Comparison of ENCODE assay signal across 1 cellular context in the genomic region with DNA sequence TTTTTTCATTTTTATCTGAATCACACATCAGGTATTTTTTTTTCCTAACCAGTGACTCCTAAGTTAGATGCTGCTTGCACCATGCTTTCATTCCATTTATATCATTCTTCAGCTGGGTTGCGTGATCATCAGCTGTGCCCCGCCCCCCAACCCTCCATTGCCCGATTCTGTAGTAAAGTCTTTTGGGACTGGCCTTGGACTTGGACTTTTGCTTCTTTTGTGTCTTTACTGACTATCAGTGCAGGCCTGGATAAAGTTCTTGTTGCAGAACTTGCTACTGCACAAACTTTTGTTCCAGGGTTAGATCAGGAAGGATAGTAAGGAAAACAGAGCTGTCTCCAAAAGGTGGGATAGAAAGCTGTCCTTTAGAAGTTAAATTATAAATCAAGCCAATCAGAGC.
TF ChIP-seq lines count a peak whose summit lies in the region.

No MANE protein-coding gene starts in this region.

TF ChIP-seq in K562, 482 proteins besides CTCF, POLR2A, EP300 and RAD21:
- no peak for TF ChIP-seq ZBTB7A (IDR thresholded peaks at IDR 0.05; ENCODE audit: borderline replicate concordance, control insufficient read depth, low read depth, low read length)
- TF ChIP-seq, protein P1, sequence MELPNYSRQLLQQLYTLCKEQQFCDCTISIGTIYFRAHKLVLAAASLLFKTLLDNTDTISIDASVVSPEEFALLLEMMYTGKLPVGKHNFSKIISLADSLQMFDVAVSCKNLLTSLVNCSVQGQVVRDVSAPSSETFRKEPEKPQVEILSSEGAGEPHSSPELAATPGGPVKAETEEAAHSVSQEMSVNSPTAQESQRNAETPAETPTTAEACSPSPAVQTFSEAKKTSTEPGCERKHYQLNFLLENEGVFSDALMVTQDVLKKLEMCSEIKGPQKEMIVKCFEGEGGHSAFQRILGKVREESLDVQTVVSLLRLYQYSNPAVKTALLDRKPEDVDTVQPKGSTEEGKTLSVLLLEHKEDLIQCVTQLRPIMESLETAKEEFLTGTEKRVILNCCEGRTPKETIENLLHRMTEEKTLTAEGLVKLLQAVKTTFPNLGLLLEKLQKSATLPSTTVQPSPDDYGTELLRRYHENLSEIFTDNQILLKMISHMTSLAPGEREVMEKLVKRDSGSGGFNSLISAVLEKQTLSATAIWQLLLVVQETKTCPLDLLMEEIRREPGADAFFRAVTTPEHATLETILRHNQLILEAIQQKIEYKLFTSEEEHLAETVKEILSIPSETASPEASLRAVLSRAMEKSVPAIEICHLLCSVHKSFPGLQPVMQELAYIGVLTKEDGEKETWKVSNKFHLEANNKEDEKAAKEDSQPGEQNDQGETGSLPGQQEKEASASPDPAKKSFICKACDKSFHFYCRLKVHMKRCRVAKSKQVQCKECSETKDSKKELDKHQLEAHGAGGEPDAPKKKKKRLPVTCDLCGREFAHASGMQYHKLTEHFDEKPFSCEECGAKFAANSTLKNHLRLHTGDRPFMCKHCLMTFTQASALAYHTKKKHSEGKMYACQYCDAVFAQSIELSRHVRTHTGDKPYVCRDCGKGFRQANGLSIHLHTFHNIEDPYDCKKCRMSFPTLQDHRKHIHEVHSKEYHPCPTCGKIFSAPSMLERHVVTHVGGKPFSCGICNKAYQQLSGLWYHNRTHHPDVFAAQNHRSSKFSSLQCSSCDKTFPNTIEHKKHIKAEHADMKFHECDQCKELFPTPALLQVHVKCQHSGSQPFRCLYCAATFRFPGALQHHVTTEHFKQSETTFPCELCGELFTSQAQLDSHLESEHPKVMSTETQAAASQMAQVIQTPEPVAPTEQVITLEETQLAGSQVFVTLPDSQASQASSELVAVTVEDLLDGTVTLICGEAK (IDR thresholded peaks at IDR 0.05): peak; percentile 62; the same call in 1 of the 2 replicates
- TF ChIP-seq, protein P1 (CRISPR knock-in tag; IDR thresholded peaks at IDR 0.05): no peak
TF ChIP-seq in K562: peak in this region for 1.
